Comparison of ENCODE assay signal across 8 cellular contexts in genomic region chr22:36379593-36380361, GRCh38. TPM values are rescaled to one million over a fixed set of nuclear protein-coding genes. Genes with fewer than 3 reads are reported as not detected.
A peak's percentile ranks its signal among the peaks of the same experiment; 100 is the strongest.
DNase-seq lines count a peak whose midpoint lies in the region; ATAC-seq and TF ChIP-seq lines count a peak whose summit lies in the region.

No MANE protein-coding gene starts in this region.

- H3K27ac Mint-ChIP-seq in activated naive CD4-positive, alpha-beta T cell treated with anti-CD3 and anti-CD28 coated beads, Interleukin-2, amount 50 U/mL, for 24 hours: peak overlapping the region; percentile 98
- peak overlapping the region; percentile 57 for H3K27ac Mint-ChIP-seq in type B pancreatic cell

- peak; percentile 22 for ATAC-seq in left colon
- no peak for ATAC-seq in GM21390 (IDR thresholded peaks at IDR 0.05; ENCODE audit: unreplicated experiment)

- peaks cover 79% of the 10 kb centered on the region for H3K4me1 Mint-ChIP-seq in activated naive CD4-positive, alpha-beta T cell treated with anti-CD3 and anti-CD28 coated beads, Interleukin-2, amount 50 U/mL, for 24 hours
- H3K4me1 Mint-ChIP-seq in type B pancreatic cell (ENCODE audit: unreplicated experiment): peaks cover 31% of the 10 kb centered on the region

- no peaks in the 10 kb centered on the region for H3K9me3 Mint-ChIP-seq in activated naive CD4-positive, alpha-beta T cell treated with anti-CD3 and anti-CD28 coated beads, Interleukin-2, amount 50 U/mL, for 24 hours
- no peaks in the 10 kb centered on the region for H3K9me3 Mint-ChIP-seq in type B pancreatic cell

- no peaks in the 10 kb centered on the region for H3K27me3 Mint-ChIP-seq in activated naive CD4-positive, alpha-beta T cell treated with anti-CD3 and anti-CD28 coated beads, Interleukin-2, amount 50 U/mL, for 24 hours
- no peaks in the 10 kb centered on the region for H3K27me3 Mint-ChIP-seq in type B pancreatic cell

- DNase-seq in activated CD8-positive, alpha-beta memory T cell treated with anti-CD3 and anti-CD28 coated beads, Interleukin-2, amount 50 U/mL, for 48 hours: peak; percentile 72
- no peak for DNase-seq in activated CD8-positive, alpha-beta memory T cell treated with anti-CD3 and anti-CD28 coated beads, Interleukin-2, amount 50 U/mL, for 4 hours
- no peak for DNase-seq in left colon
- no peak for DNase-seq in type B pancreatic cell (ENCODE audit: extremely low spot score, unreplicated experiment)
- no peak for DNase-seq in NCI-H2107 (lab: John Stamatoyannopoulos, UW)
- DNase-seq in NCI-H446 (lab: John Stamatoyannopoulos, UW): no peak

- intact Hi-C loops in left colon (cut with DNase I, micrococcal nuclease): loop anchor here in 1 of 2 donors (10.0 kb wide), 1 partner anchor 85 kb away; no protein-coding TSS in a partner anchor

- peak overlapping the region; percentile 86 for H3K4me3 Mint-ChIP-seq in activated naive CD4-positive, alpha-beta T cell treated with anti-CD3 and anti-CD28 coated beads, Interleukin-2, amount 50 U/mL, for 24 hours
- H3K4me3 Mint-ChIP-seq in type B pancreatic cell: no peak overlapping the region

- TF ChIP-seq CTCF in type B pancreatic cell (conservative IDR thresholded peaks at IDR 0.05): no peak

- peaks cover 13% of the 10 kb centered on the region for H3K36me3 Mint-ChIP-seq in activated naive CD4-positive, alpha-beta T cell treated with anti-CD3 and anti-CD28 coated beads, Interleukin-2, amount 50 U/mL, for 24 hours
- peaks cover 15% of the 10 kb centered on the region for H3K36me3 Mint-ChIP-seq in type B pancreatic cell

RNA-seq across cellular contexts. Expression of gene MYH9, which starts 8.0 kb away (rescaled TPM):
- 100 to 1,000 TPM; 581 to 641 TPM for total RNA-seq in left colon
- 277 and 364 TPM in 2 replicates for total RNA-seq in type B pancreatic cell (ENCODE audit: low replicate concordance)
